ENCODE assay signal across 18 cellular contexts in the genomic region with DNA sequence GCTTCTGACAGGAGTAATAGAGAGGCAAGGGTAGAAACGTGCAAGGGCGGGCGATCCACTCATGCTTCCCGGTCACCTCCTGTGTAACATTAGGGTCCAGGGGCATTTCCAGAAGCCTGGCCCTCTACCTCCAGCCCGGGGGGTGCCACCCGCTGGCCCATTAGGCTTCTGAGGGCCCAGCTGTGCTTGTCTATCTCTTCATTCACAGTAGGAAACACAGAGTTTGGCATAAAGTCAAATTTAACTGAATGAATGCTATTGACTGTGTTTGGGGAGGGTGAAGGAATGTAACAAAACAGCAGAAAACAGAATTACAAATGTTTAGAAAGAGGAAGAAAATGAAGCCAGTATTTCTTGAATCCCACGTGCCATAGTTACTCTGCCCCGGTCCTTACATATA.
DNase-seq lines count a peak whose midpoint lies in the region; ATAC-seq and TF ChIP-seq lines count a peak whose summit lies in the region.
"Had no signal": no experiment of that assay in that cellular context is flagged by ENCODE, and none has a peak within 500 bp of the region (broad histone marks: within the 10 kb centered on the region; RNA-seq: fewer than 3 reads in every experiment).

No MANE protein-coding gene starts in this region.

- H3K79me2 ChIP-seq in HCT116 (ENCODE audit: insufficient read depth, low read length): no peaks in the 10 kb centered on the region
- H3K79me2 ChIP-seq in neural cell (replicated peaks; ENCODE audit: insufficient read depth, low read length): no peaks in the 10 kb centered on the region

- no peak overlapping the region for H3K4me3 Mint-ChIP-seq in stimulated activated naive CD8-positive, alpha-beta T cell treated with anti-CD3 and anti-CD28 coated beads, Interleukin-15, amount 100 ng/mL, for 72 hours
- no peak overlapping the region for H3K4me3 Mint-ChIP-seq in stimulated activated naive B cell treated with anti-CD40 and anti-IgM and Interleukin-4, amounts not matched to agents 10 μg/mL and 1 μg/mL and 100 μg/mL, for 72 hours
- H3K4me3 Mint-ChIP-seq: CD14-positive monocyte; CD8-positive, alpha-beta memory T cell; H9; HFFc6 had no signal

- peaks cover 2 to 4% of the 10 kb centered on the region in 2 donors for H3K36me3 Mint-ChIP-seq in stimulated activated naive B cell treated with anti-CD40 and anti-IgM and Interleukin-4, amounts not matched to agents 10 μg/mL and 1 μg/mL and 100 μg/mL, for 72 hours
- H3K36me3 Mint-ChIP-seq: CD14-positive monocyte had no signal

- H3K27me3 Mint-ChIP-seq in stimulated activated naive CD8-positive, alpha-beta T cell treated with anti-CD3 and anti-CD28 coated beads, Interleukin-15, amount 100 ng/mL, for 72 hours: peaks cover 20% of the 10 kb centered on the region
- peaks cover 30% of the 10 kb centered on the region in 2 donors for H3K27me3 Mint-ChIP-seq in stimulated activated naive B cell treated with anti-CD40 and anti-IgM and Interleukin-4, amounts not matched to agents 10 μg/mL and 1 μg/mL and 100 μg/mL, for 72 hours

- no peaks in the 10 kb centered on the region for H4K20me1 ChIP-seq in HCT116 (ENCODE audit: insufficient read depth)
- no peaks in the 10 kb centered on the region for H4K20me1 ChIP-seq in neural cell (ENCODE audit: insufficient read depth)

- TF ChIP-seq EP300 in neural cell (conservative IDR thresholded peaks at IDR 0.05; ENCODE audit: poor library complexity, severe bottlenecking): no peak

- DNase-seq in HCT116 (ENCODE audit: low read depth, low spot score) (no peak), NCI-H345 treated with DMSO at 0.1 percent for 48 hours (lab: John Stamatoyannopoulos, UW; ENCODE audit: unreplicated experiment) (peak; percentile 50), foreskin melanocyte (peak; percentile 34), NCI-H1417 (lab: John Stamatoyannopoulos, UW) (no peak), mucosa of descending colon (no peak)
- DNase-seq in stimulated activated naive CD8-positive, alpha-beta T cell treated with anti-CD3 and anti-CD28 coated beads, Interleukin-15, amount 100 ng/mL, for 72 hours: no peak
- DNase-seq in stimulated activated naive B cell treated with anti-CD40 and anti-IgM and Interleukin-4, amounts not matched to agents 10 μg/mL and 1 μg/mL and 100 μg/mL, for 72 hours: no peak
- DNase-seq: Caco-2; CD8-positive, alpha-beta memory T cell; DND-41; GDM1; GOT3; H9; HFFc6 had no signal

- no TSS peak for BruUV-seq in HCT116 (replicated peaks; lab: Mats Ljungman, UMichigan)

- H3F3A ChIP-seq in neural cell (ENCODE audit: insufficient read depth, low read length, poor library complexity, severe bottlenecking): no peaks in the 10 kb centered on the region

- H3K27me3 ChIP-seq in HCT116 (ENCODE audit: insufficient read depth, low read length) (no peaks in the 10 kb centered on the region), neural cell (ENCODE audit: insufficient read depth, low read depth, low read length) (no peaks in the 10 kb centered on the region)

- H3K9ac ChIP-seq in HCT116 (ENCODE audit: low read length) (no peak overlapping the region), neural cell (ENCODE audit: low read length) (peak overlapping the region; percentile 25)

- H3K9me3 Mint-ChIP-seq in stimulated activated naive CD8-positive, alpha-beta T cell treated with anti-CD3 and anti-CD28 coated beads, Interleukin-15, amount 100 ng/mL, for 72 hours: peaks cover 22 to 28% of the 10 kb centered on the region in 2 donors
- peaks cover 9 to 13% of the 10 kb centered on the region in 2 donors for H3K9me3 Mint-ChIP-seq in stimulated activated naive B cell treated with anti-CD40 and anti-IgM and Interleukin-4, amounts not matched to agents 10 μg/mL and 1 μg/mL and 100 μg/mL, for 72 hours

- TF ChIP-seq RAD21 in HCT116 (IDR thresholded peaks at IDR 0.05; ENCODE audit: low read depth): 0 out of 2 replicates have a peak, but pooled peaks have one; percentile 7
- TF ChIP-seq RAD21 in neural cell (conservative IDR thresholded peaks at IDR 0.05): no peak

- H3K27ac ChIP-seq in HCT116 (ENCODE audit: low read depth, low read length) (no peak overlapping the region), neural cell (ENCODE audit: low read length) (peak overlapping the region; percentile 70)
- H3K27ac ChIP-seq: 22Rv1, HL-60 had no signal

- H2AFZ ChIP-seq in HCT116 (ENCODE audit: low read depth, low read length, poor library complexity, severe bottlenecking) (no peak overlapping the region), neural cell (ENCODE audit: low read depth, low read length) (no peak overlapping the region)

- intact Hi-C loops in HCT116 (cut with micrococcal nuclease) (no loop called here), mucosa of descending colon (cut with DNase I, micrococcal nuclease) (no loop called here)

- H3K4me2 ChIP-seq in HCT116 (ENCODE audit: low read length) (no peak overlapping the region), neural cell (ENCODE audit: low read length) (peak overlapping the region; percentile 17)

- RAD21 ChIA-PET in HCT116 (lab: Charles Lee; ENCODE audit: low non-redundant PET in 1 of 2, low total read pairs in 2 of 2, uncharacterized antibody in 2 of 2, unreplicated experiment in 2 of 2): no interaction called here

- no peak for ATAC-seq in HCT116
- no peak for ATAC-seq in stimulated activated naive CD8-positive, alpha-beta T cell treated with anti-CD3 and anti-CD28 coated beads, Interleukin-15, amount 100 ng/mL, for 72 hours
- no peak for ATAC-seq in mucosa of descending colon
- no peak for ATAC-seq in stimulated activated naive B cell treated with anti-CD40 and anti-IgM and Interleukin-4, amounts not matched to agents 10 μg/mL and 1 μg/mL and 100 μg/mL, for 72 hours (replicated peaks)

- TF ChIP-seq CTCF in HCT116 (IDR thresholded peaks at IDR 0.05 in 2 of 3, conservative IDR thresholded peaks at IDR 0.05 in 1 of 3; ENCODE audit: borderline replicate concordance in 1 of 3, insufficient read depth in 1 of 3, low read depth in 2 of 3, low read length in 2 of 3) (no peak), neural cell (IDR thresholded peaks at IDR 0.05; ENCODE audit: poor library complexity, severe bottlenecking) (no peak), mucosa of descending colon (IDR thresholded peaks at IDR 0.05) (no peak)

- H3K9me3 ChIP-seq in HCT116 (ENCODE audit: control insufficient read depth in 1 of 2, insufficient read depth in 1 of 2, low read depth in 1 of 2, low read length in 2 of 2): peaks cover 0 to 11% of the 10 kb centered on the region in 2 experiments; a peak in 1 of 4 replicates
- no peaks in the 10 kb centered on the region for H3K9me3 ChIP-seq in neural cell (ENCODE audit: low read length)
- peaks cover 11% of the 10 kb centered on the region for H3K9me3 ChIP-seq in mucosa of descending colon
- H3K9me3 ChIP-seq: Caco-2 had no signal

- H3K4me3 ChIP-seq in HCT116 (replicated peaks in 1 of 2; ENCODE audit: low read depth in 1 of 2, low read length in 2 of 2): no peak overlapping the region
- H3K4me3 ChIP-seq in neural cell (ENCODE audit: low read length): peak overlapping the region; percentile 47
- no peak overlapping the region for H3K4me3 ChIP-seq in mucosa of descending colon

- H3K27ac Mint-ChIP-seq in stimulated activated naive CD8-positive, alpha-beta T cell treated with anti-CD3 and anti-CD28 coated beads, Interleukin-15, amount 100 ng/mL, for 72 hours: no peak overlapping the region
- no peak overlapping the region for H3K27ac Mint-ChIP-seq in stimulated activated naive B cell treated with anti-CD40 and anti-IgM and Interleukin-4, amounts not matched to agents 10 μg/mL and 1 μg/mL and 100 μg/mL, for 72 hours
- H3K27ac Mint-ChIP-seq: CD14-positive monocyte; CD8-positive, alpha-beta memory T cell; HFFc6 had no signal

- no peak for TF ChIP-seq POLR2A in HCT116 (IDR thresholded peaks at IDR 0.05; ENCODE audit: borderline replicate concordance, extremely low read depth, insufficient read depth, insufficient read length)

- H3K4me1 ChIP-seq in HCT116 (ENCODE audit: control insufficient read depth in 1 of 2, insufficient read depth in 2 of 2, low read length in 2 of 2) (no peaks in the 10 kb centered on the region), mucosa of descending colon (ENCODE audit: low read depth) (no peaks in the 10 kb centered on the region)
- H3K4me1 ChIP-seq: Caco-2 had no signal

- no peaks in the 10 kb centered on the region for H3K4me1 Mint-ChIP-seq in stimulated activated naive CD8-positive, alpha-beta T cell treated with anti-CD3 and anti-CD28 coated beads, Interleukin-15, amount 100 ng/mL, for 72 hours
- H3K4me1 Mint-ChIP-seq in stimulated activated naive B cell treated with anti-CD40 and anti-IgM and Interleukin-4, amounts not matched to agents 10 μg/mL and 1 μg/mL and 100 μg/mL, for 72 hours: no peaks in the 10 kb centered on the region
- H3K4me1 Mint-ChIP-seq: CD14-positive monocyte; CD8-positive, alpha-beta memory T cell had no signal

- POLR2A ChIA-PET in HCT116 (lab: Charles Lee): no interaction called here

- no peaks in the 10 kb centered on the region for H3K9me2 ChIP-seq in HCT116 (ENCODE audit: insufficient read depth)
- no peaks in the 10 kb centered on the region for H3K9me2 ChIP-seq in neural cell (ENCODE audit: insufficient read depth, low read length)

- no peaks in the 10 kb centered on the region for H3K36me3 ChIP-seq in HCT116 (ENCODE audit: control insufficient read depth in 1 of 2, insufficient read depth in 2 of 2, low read length in 2 of 2)
- H3K36me3 ChIP-seq in neural cell (ENCODE audit: insufficient read depth, low read length): no peaks in the 10 kb centered on the region
- H3K36me3 ChIP-seq in mucosa of descending colon (ENCODE audit: low read depth): no peaks in the 10 kb centered on the region

- CTCF ChIA-PET in HCT116 (lab: Charles Lee): no interaction called here

TF ChIP-seq in HCT116, 20 proteins besides CTCF, POLR2A, EP300 and RAD21 (continues in another document):
- TF ChIP-seq SIN3A (IDR thresholded peaks at IDR 0.05; ENCODE audit: low read depth): no peak
- no peak for TF ChIP-seq ELF1 (IDR thresholded peaks at IDR 0.05; ENCODE audit: borderline replicate concordance, low read depth)
- TF ChIP-seq EGR1 (IDR thresholded peaks at IDR 0.05; ENCODE audit: low read depth): no peak
- no peak for TF ChIP-seq TCF7L2 (IDR thresholded peaks at IDR 0.05; ENCODE audit: borderline replicate concordance, extremely low read depth, insufficient read depth, insufficient read length)

TF ChIP-seq in neural cell, 6 proteins besides CTCF, POLR2A, EP300 and RAD21 (continues in another document):
- TF ChIP-seq TAF1 (IDR thresholded peaks at IDR 0.05; ENCODE audit: low read depth) (no peak), POLR2AphosphoS5 (IDR thresholded peaks at IDR 0.05) (no peak), SMC3 (conservative IDR thresholded peaks at IDR 0.05; ENCODE audit: poor library complexity) (no peak), EZH2 (IDR thresholded peaks at IDR 0.05; ENCODE audit: borderline replicate concordance, insufficient read depth, low read length, poor library complexity, severe bottlenecking) (no peak)

Comparison
In these comparisons a context has a peak if more than half of its experiments do, and no peak if none do; other contexts are left out.
1. DNase-seq: peak in NCI-H345 treated with DMSO at 0.1 percent for 48 hours (single experiment) and foreskin melanocyte (single experiment); none in HCT116 (single experiment), stimulated activated naive CD8-positive, alpha-beta T cell treated with anti-CD3 and anti-CD28 coated beads, Interleukin-15, amount 100 ng/mL, for 72 hours (0 of 2), NCI-H1417 (0 of 3), mucosa of descending colon (0 of 3) and stimulated activated naive B cell treated with anti-CD40 and anti-IgM and Interleukin-4, amounts not matched to agents 10 μg/mL and 1 μg/mL and 100 μg/mL, for 72 hours (single experiment).